20 cellular contexts compared by ENCODE assay signal in the genomic region with DNA sequence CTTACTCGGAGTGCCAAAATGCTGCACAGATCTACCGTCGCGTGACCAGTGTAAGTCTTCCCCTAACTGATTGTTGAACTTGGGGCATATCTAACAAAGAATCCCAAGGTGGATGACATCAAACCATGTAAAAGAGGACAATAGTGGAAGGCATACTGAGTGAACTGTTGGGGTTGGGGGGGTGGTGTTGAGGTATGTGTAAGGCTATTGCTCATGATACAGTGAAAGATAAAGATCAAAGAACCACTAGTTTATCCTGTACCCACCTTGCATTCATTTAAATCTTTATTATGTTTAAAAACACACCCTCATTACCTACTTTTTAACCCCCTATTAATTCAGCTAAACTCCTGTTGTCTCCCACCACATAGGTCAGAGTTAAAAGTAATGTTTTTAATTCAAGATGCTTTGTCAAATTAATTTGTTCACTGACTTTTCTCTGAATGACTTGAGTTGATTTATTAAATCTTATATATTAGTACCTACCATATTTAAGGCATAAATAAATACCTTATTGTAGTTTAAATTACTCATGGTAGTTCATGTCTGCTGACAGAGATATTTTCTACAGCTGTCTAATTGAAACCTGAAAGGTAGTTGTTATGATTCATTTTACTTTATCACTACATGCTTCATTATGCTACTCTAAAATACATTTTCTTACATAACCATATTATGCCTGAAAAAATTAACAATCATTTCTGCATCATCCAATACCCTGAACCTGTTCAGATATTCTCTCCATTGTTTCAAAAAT.
DNase-seq lines count a peak whose midpoint lies in the region; ATAC-seq, FAIRE-seq and TF ChIP-seq lines count a peak whose summit lies in the region.
"Had no signal": no experiment of that assay in that cellular context is flagged by ENCODE, and none has a peak within 500 bp of the region (broad histone marks: within the 10 kb centered on the region; RNA-seq: fewer than 3 reads in every experiment).

No MANE protein-coding gene starts in this region.

- H3K27ac ChIP-seq in A549 (no peak overlapping the region), C4-2B (peak overlapping the region; percentile 85; the same call in 1 of the 2 replicates), brain microvascular endothelial cell (no peak overlapping the region)
- H3K27ac ChIP-seq: KMS-11, Peyer's patch had no signal

- no peaks in the 10 kb centered on the region for H3K9me3 ChIP-seq in A549
- H3K9me3 ChIP-seq: Peyer's patch had no signal

- no peaks in the 10 kb centered on the region for H3K9me3 Mint-ChIP-seq in activated T-helper 17 cell treated with anti-CD3 and anti-CD28 coated beads, Interleukin-2, amount 50 U/mL, for 72 hours
- H3K9me3 Mint-ChIP-seq in activated CD8-positive, alpha-beta memory T cell treated with anti-CD3 and anti-CD28 coated beads, Interleukin-2, amount 10 ng/mL, durations not matched to agents 7 days and 5 days (ENCODE audit: low read depth) = no peaks in the 10 kb centered on the region
- H3K9me3 Mint-ChIP-seq: CD14-positive monocyte had no signal

- FAIRE-seq in A549 (lab: Jason Lieb, UNC) = peak; percentile 63
- peak; percentile 89 for FAIRE-seq in islet of Langerhans (lab: Jason Lieb, UNC)
- FAIRE-seq: H54, HTR-8/SVneo had no signal

- no peak for ATAC-seq in A549
- no peak for ATAC-seq in activated T-helper 17 cell treated with anti-CD3 and anti-CD28 coated beads, Interleukin-2, amount 50 U/mL, for 72 hours (replicated peaks)
- no peak for ATAC-seq in activated CD8-positive, alpha-beta memory T cell treated with anti-CD3 and anti-CD28 coated beads, Interleukin-2, amount 10 ng/mL, durations not matched to agents 7 days and 5 days

- H3K4me2 ChIP-seq in A549 = no peak overlapping the region
- H3K4me2 ChIP-seq: KMS-11 had no signal

- no peaks in the 10 kb centered on the region for H3K27me3 Mint-ChIP-seq in activated T-helper 17 cell treated with anti-CD3 and anti-CD28 coated beads, Interleukin-2, amount 50 U/mL, for 72 hours
- no peaks in the 10 kb centered on the region for H3K27me3 Mint-ChIP-seq in activated CD8-positive, alpha-beta memory T cell treated with anti-CD3 and anti-CD28 coated beads, Interleukin-2, amount 10 ng/mL, durations not matched to agents 7 days and 5 days

- H3K4me1 Mint-ChIP-seq in activated T-helper 17 cell treated with anti-CD3 and anti-CD28 coated beads, Interleukin-2, amount 50 U/mL, for 72 hours = peaks cover 14% of the 10 kb centered on the region
- peaks cover 8% of the 10 kb centered on the region for H3K4me1 Mint-ChIP-seq in activated CD8-positive, alpha-beta memory T cell treated with anti-CD3 and anti-CD28 coated beads, Interleukin-2, amount 10 ng/mL, durations not matched to agents 7 days and 5 days

- CTCF ChIA-PET in A549 (lab: Yijun Ruan, JAX) = no interaction called here
- CTCF ChIA-PET in activated CD8-positive, alpha-beta memory T cell treated with anti-CD3 and anti-CD28 coated beads, Interleukin-2, amount 10 ng/mL, durations not matched to agents 7 days and 5 days (lab: Charles Lee) = no interaction called here

- peaks cover 84% of the 10 kb centered on the region for H3K36me3 Mint-ChIP-seq in activated T-helper 17 cell treated with anti-CD3 and anti-CD28 coated beads, Interleukin-2, amount 50 U/mL, for 72 hours (ENCODE audit: low read depth)
- peaks cover 44% of the 10 kb centered on the region for H3K36me3 Mint-ChIP-seq in activated CD8-positive, alpha-beta memory T cell treated with anti-CD3 and anti-CD28 coated beads, Interleukin-2, amount 10 ng/mL, durations not matched to agents 7 days and 5 days

- no peaks in the 10 kb centered on the region for H3K27me3 ChIP-seq in brain microvascular endothelial cell (replicated peaks)
- H3K27me3 ChIP-seq: Peyer's patch had no signal

- H3K4me3 ChIP-seq in A549 (no peak overlapping the region), brain microvascular endothelial cell (ENCODE audit: low read depth, low read length) (no peak overlapping the region)
- H3K4me3 ChIP-seq: Peyer's patch had no signal

- in situ Hi-C loops in brain microvascular endothelial cell (cut with HindIII; ENCODE audit: low pct_ligation_motif_present, low sequenced_read_pairs) = no loop called here

- TF ChIP-seq POLR2A in A549 (IDR thresholded peaks at IDR 0.05; ENCODE audit: low read length) = no peak

- no peak overlapping the region for H3K4me3 Mint-ChIP-seq in activated T-helper 17 cell treated with anti-CD3 and anti-CD28 coated beads, Interleukin-2, amount 50 U/mL, for 72 hours
- no peak overlapping the region for H3K4me3 Mint-ChIP-seq in activated CD8-positive, alpha-beta memory T cell treated with anti-CD3 and anti-CD28 coated beads, Interleukin-2, amount 10 ng/mL, durations not matched to agents 7 days and 5 days
- H3K4me3 Mint-ChIP-seq: CD14-positive monocyte had no signal

- DNase-seq in A549 (ENCODE audit: low read depth in 1 of 2, low spot score in 1 of 2) = no peak
- DNase-seq in activated CD8-positive, alpha-beta memory T cell treated with anti-CD3 and anti-CD28 coated beads, Interleukin-2, amount 10 ng/mL, durations not matched to agents 7 days and 5 days = no peak
- DNase-seq in brain microvascular endothelial cell = no peak
- DNase-seq in NCI-H510A (lab: John Stamatoyannopoulos, UW) = no peak
- DNase-seq: DMS79, IMR-90, MV-4-11, NCI-H1105 treated with DMSO at 0.1 percent for 48 hours, NCI-H2029 treated with DMSO at 0.1 percent for 48 hours, NCI-H345, NCI-H524 treated with DMSO at 0.1 percent for 48 hours, NCI-H82, Peyer's patch had no signal

- no peak for TF ChIP-seq RAD21 in A549 (conservative IDR thresholded peaks at IDR 0.05 in 1 of 2, IDR thresholded peaks at IDR 0.05 in 1 of 2)

- WGBS in A549 (ENCODE audit: missing lambda C conversion rate) = 96% methylated on average over 4 of the region's 4 CpGs

- H3K27ac Mint-ChIP-seq in activated T-helper 17 cell treated with anti-CD3 and anti-CD28 coated beads, Interleukin-2, amount 50 U/mL, for 72 hours = peak overlapping the region; percentile 41
- no peak overlapping the region for H3K27ac Mint-ChIP-seq in activated CD8-positive, alpha-beta memory T cell treated with anti-CD3 and anti-CD28 coated beads, Interleukin-2, amount 10 ng/mL, durations not matched to agents 7 days and 5 days

- H3K36me3 ChIP-seq in brain microvascular endothelial cell (replicated peaks) = peaks cover 17% of the 10 kb centered on the region

- TF ChIP-seq EP300 in A549 (IDR thresholded peaks at IDR 0.05) = no peak

- no peak for TF ChIP-seq CTCF in A549 (IDR thresholded peaks at IDR 0.05)
- no peak for TF ChIP-seq CTCF in C4-2B (conservative IDR thresholded peaks at IDR 0.05)
- TF ChIP-seq CTCF in brain microvascular endothelial cell (IDR thresholded peaks at IDR 0.05; ENCODE audit: low read depth, low read length, missing control alignments) = no peak

- H3K4me1 ChIP-seq in A549 = no peaks in the 10 kb centered on the region
- H3K4me1 ChIP-seq: Peyer's patch had no signal

- POLR2A ChIA-PET in A549 (lab: Yijun Ruan, JAX) = no interaction called here

TF ChIP-seq in A549, 52 proteins besides CTCF, POLR2A, EP300 and RAD21:
- TF ChIP-seq NPAS2 (CRISPR knock-in tag; IDR thresholded peaks at IDR 0.05; ENCODE audit: borderline replicate concordance) (no peak), MAZ (IDR thresholded peaks at IDR 0.05; ENCODE audit: borderline replicate concordance, low read depth, low read length) (no peak), FOSB (CRISPR knock-in tag; IDR thresholded peaks at IDR 0.05) (no peak; the same call in 1 of the 2 replicates), CHD2 (IDR thresholded peaks at IDR 0.05; ENCODE audit: low read length, partially characterized antibody) (no peak)
- TF ChIP-seq, protein P1, sequence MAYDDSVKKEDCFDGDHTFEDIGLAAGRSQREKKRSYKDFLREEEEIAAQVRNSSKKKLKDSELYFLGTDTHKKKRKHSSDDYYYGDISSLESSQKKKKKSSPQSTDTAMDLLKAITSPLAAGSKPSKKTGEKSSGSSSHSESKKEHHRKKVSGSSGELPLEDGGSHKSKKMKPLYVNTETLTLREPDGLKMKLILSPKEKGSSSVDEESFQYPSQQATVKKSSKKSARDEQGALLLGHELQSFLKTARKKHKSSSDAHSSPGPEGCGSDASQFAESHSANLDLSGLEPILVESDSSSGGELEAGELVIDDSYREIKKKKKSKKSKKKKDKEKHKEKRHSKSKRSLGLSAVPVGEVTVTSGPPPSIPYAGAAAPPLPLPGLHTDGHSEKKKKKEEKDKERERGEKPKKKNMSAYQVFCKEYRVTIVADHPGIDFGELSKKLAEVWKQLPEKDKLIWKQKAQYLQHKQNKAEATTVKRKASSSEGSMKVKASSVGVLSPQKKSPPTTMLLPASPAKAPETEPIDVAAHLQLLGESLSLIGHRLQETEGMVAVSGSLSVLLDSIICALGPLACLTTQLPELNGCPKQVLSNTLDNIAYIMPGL (CRISPR knock-in tag; IDR thresholded peaks at IDR 0.05; ENCODE audit: borderline replicate concordance) = no peak
